In the genomic region with DNA sequence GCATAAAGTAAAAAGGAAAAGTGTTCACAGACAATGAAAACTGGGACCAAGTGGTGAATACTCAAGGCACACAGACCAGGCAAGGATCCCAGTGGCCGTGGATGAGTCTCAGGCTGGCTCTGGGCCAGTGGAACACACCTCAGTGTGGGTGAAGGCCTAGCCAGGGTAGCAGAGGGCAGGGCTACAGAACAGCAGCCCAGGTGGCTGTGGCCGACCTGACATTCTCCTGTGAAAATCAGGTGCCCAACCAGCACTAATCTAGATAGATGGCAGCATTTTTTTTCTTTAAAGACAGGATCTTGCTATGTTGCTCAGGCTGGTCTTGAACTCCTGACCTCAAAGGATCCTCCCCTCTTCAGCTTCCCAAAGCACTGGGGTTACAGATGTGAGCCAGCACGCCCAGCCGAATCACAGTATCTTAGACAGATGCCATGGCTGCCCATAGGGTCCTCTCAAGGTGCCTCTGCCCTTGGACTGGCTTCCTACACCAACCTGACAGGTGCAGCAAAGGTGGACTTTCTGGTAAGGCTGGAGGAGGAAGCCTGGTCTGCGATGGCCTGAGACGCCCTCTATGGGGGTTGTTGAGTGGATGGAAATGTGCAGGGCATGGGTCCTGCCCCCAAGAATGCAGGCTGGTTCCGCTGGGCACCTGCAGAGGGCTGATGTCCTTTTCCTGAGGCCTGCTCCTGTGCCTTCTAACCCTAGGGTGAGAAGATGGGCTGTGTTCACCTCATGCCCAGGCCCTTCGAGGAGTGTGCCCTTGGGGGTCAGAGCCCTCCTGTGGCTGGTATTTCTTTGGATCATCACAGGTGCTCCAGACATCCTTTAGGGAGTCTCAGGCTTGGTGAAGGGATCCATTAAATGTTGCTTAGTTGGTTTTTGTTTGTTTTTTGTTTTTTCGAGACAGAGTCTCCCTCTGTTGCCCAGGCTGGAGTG, we compare ENCODE assay signal across 10 cellular contexts. TPM values are rescaled to one million over a fixed set of nuclear protein-coding genes. Genes with fewer than 3 reads are reported as not detected.
DNase-seq lines count a peak whose midpoint lies in the region; ATAC-seq and TF ChIP-seq lines count a peak whose summit lies in the region.
"Had no signal": no experiment of that assay in that cellular context is flagged by ENCODE, and none has a peak within 500 bp of the region (broad histone marks: within the 10 kb centered on the region; RNA-seq: fewer than 3 reads in every experiment).

No MANE protein-coding gene starts in this region.

- no peaks in the 10 kb centered on the region for H3K27me3 Mint-ChIP-seq in activated CD8-positive, alpha-beta memory T cell treated with anti-CD3 and anti-CD28 coated beads, Interleukin-2, amount 10 ng/mL, durations not matched to agents 7 days and 5 days

- H3K27me3 ChIP-seq in RWPE2 (ENCODE audit: insufficient read depth, poor library complexity, severe bottlenecking) (no peaks in the 10 kb centered on the region), skeletal muscle tissue (ENCODE audit: control insufficient read depth in 3 of 3, insufficient read depth in 3 of 3, low read length in 3 of 3) (no peaks in the 10 kb centered on the region), prostate gland (replicated peaks; ENCODE audit: insufficient read depth) (no peaks in the 10 kb centered on the region), sigmoid colon (no peaks in the 10 kb centered on the region)

- no peak for TF ChIP-seq EP300 in sigmoid colon (IDR thresholded peaks at IDR 0.05)

- peak overlapping the region; percentile 54 for H3K27ac Mint-ChIP-seq in activated CD8-positive, alpha-beta memory T cell treated with anti-CD3 and anti-CD28 coated beads, Interleukin-2, amount 10 ng/mL, durations not matched to agents 7 days and 5 days

- WGBS in prostate gland = 74% methylated on average over 9 of the region's 9 CpGs
- WGBS in sigmoid colon, 2 donors = 75 to 85% methylated on average over 9 of the region's 9 CpGs

- peaks cover 23% of the 10 kb centered on the region for H3K36me3 Mint-ChIP-seq in activated CD8-positive, alpha-beta memory T cell treated with anti-CD3 and anti-CD28 coated beads, Interleukin-2, amount 10 ng/mL, durations not matched to agents 7 days and 5 days

- no peak for ATAC-seq in activated CD8-positive, alpha-beta memory T cell treated with anti-CD3 and anti-CD28 coated beads, Interleukin-2, amount 10 ng/mL, durations not matched to agents 7 days and 5 days
- ATAC-seq in RWPE2 (ENCODE audit: low read depth) = no peak

- H3K4me1 Mint-ChIP-seq in activated CD8-positive, alpha-beta memory T cell treated with anti-CD3 and anti-CD28 coated beads, Interleukin-2, amount 10 ng/mL, durations not matched to agents 7 days and 5 days = peaks cover 50% of the 10 kb centered on the region

- DNase-seq in activated CD8-positive, alpha-beta memory T cell treated with anti-CD3 and anti-CD28 coated beads, Interleukin-2, amount 10 ng/mL, durations not matched to agents 7 days and 5 days = no peak
- no peak for DNase-seq in activated CD8-positive, alpha-beta memory T cell treated with anti-CD3 and anti-CD28 coated beads, Interleukin-2, amount 50 U/mL, for 4 hours
- DNase-seq in RWPE2 (ENCODE audit: low spot score) (no peak), epithelial cell of proximal tubule (ENCODE audit: low read depth) (no peak), SW480 (ENCODE audit: low spot score) (no peak), prostate gland (ENCODE audit: low spot score) (no peak), sigmoid colon (no peak)
- DNase-seq: effector memory CD4-positive, alpha-beta T cell; NCI-H2171 treated with DMSO at 0.1 percent for 48 hours had no signal

- H3K27ac ChIP-seq in RWPE2 (ENCODE audit: poor library complexity, severe bottlenecking) = peak overlapping the region; percentile 80
- peak overlapping the region; percentile 7 for H3K27ac ChIP-seq in skeletal muscle tissue (ENCODE audit: low read depth, low read length)
- no peak overlapping the region for H3K27ac ChIP-seq in prostate gland
- H3K27ac ChIP-seq in sigmoid colon = peak overlapping the region in 1 of 4 donors; percentile 19

- CTCF ChIA-PET in activated CD8-positive, alpha-beta memory T cell treated with anti-CD3 and anti-CD28 coated beads, Interleukin-2, amount 10 ng/mL, durations not matched to agents 7 days and 5 days (lab: Charles Lee) = interaction anchor here (0.9 to 1.2 kb wide), 2 partner anchors 149 to 156 kb away, joined by 3 to 4 read pairs; no protein-coding TSS in a partner anchor

- TF ChIP-seq POLR2A in prostate gland (IDR thresholded peaks at IDR 0.05) (no peak), sigmoid colon (IDR thresholded peaks at IDR 0.05) (no peak)

- H3K4me3 Mint-ChIP-seq in activated CD8-positive, alpha-beta memory T cell treated with anti-CD3 and anti-CD28 coated beads, Interleukin-2, amount 10 ng/mL, durations not matched to agents 7 days and 5 days = no peak overlapping the region

- peak overlapping the region in 2 of 3 donors; percentile 22 to 50 for H3K9ac ChIP-seq in skeletal muscle tissue (ENCODE audit: low read depth in 1 of 3, low read length in 3 of 3)

- no peak overlapping the region for H3K4me3 ChIP-seq in RWPE2 (ENCODE audit: severe bottlenecking)
- H3K4me3 ChIP-seq in epithelial cell of proximal tubule (ENCODE audit: low read depth, low read length) = no peak overlapping the region
- no peak overlapping the region for H3K4me3 ChIP-seq in skeletal muscle tissue (ENCODE audit: low read length in 3 of 3)
- H3K4me3 ChIP-seq in prostate gland = no peak overlapping the region
- H3K4me3 ChIP-seq in sigmoid colon = no peak overlapping the region

- peaks cover 66% of the 10 kb centered on the region for H3K36me3 ChIP-seq in RWPE2 (ENCODE audit: low read depth)
- peaks cover 14 to 16% (median 15%) of the 10 kb centered on the region in 3 donors for H3K36me3 ChIP-seq in skeletal muscle tissue (ENCODE audit: control insufficient read depth in 3 of 3, insufficient read depth in 3 of 3, low read length in 3 of 3)
- peaks cover 0 to 9% of the 10 kb centered on the region in 2 donors for H3K36me3 ChIP-seq in prostate gland
- peaks cover 8 to 36% (median 11%) of the 10 kb centered on the region in 4 donors for H3K36me3 ChIP-seq in sigmoid colon

- no peaks in the 10 kb centered on the region for H3K9me3 ChIP-seq in RWPE2 (ENCODE audit: severe bottlenecking)
- no peaks in the 10 kb centered on the region for H3K9me3 ChIP-seq in skeletal muscle tissue (ENCODE audit: control insufficient read depth in 3 of 3, low read length in 3 of 3)
- H3K9me3 ChIP-seq in prostate gland = no peaks in the 10 kb centered on the region
- no peaks in the 10 kb centered on the region for H3K9me3 ChIP-seq in sigmoid colon

- no peaks in the 10 kb centered on the region for H3K9me3 Mint-ChIP-seq in activated CD8-positive, alpha-beta memory T cell treated with anti-CD3 and anti-CD28 coated beads, Interleukin-2, amount 10 ng/mL, durations not matched to agents 7 days and 5 days (ENCODE audit: low read depth)

- TF ChIP-seq CTCF in RWPE2 (IDR thresholded peaks at IDR 0.05; ENCODE audit: poor library complexity, severe bottlenecking) (no peak), epithelial cell of proximal tubule (conservative IDR thresholded peaks at IDR 0.05; ENCODE audit: low read depth, low read length) (peak; percentile 9), prostate gland (IDR thresholded peaks at IDR 0.05) (no peak), sigmoid colon (IDR thresholded peaks at IDR 0.05) (no peak)

- intact Hi-C loops in prostate gland (cut with DNase I) = no loop called here
- intact Hi-C loops in sigmoid colon (cut with DNase I) = loop anchor here (5.0 kb wide), 1 partner anchor 42 kb away; no protein-coding TSS in a partner anchor

- H3K4me1 ChIP-seq in RWPE2 (ENCODE audit: insufficient read depth, poor library complexity, severe bottlenecking) (peaks cover 19% of the 10 kb centered on the region), skeletal muscle tissue (ENCODE audit: control insufficient read depth in 3 of 3, insufficient read depth in 3 of 3, low read length in 3 of 3) (peaks cover 52 to 71% (median 57%) of the 10 kb centered on the region in 3 donors), prostate gland (replicated peaks) (peaks cover 14% of the 10 kb centered on the region), sigmoid colon (peaks cover 0 to 67% (median 51%) of the 10 kb centered on the region in 4 donors)

RNA-seq across cellular contexts. Expression of a gene that starts 3.8 kb away (rescaled TPM):
- 100 to 1,000 TPM; 333 to 416 TPM for total RNA-seq in activated CD8-positive, alpha-beta memory T cell treated with anti-CD3 and anti-CD28 coated beads, Interleukin-2, amount 10 ng/mL, durations not matched to agents 7 days and 5 days
- 932 and 1,272 TPM in 2 replicates for total RNA-seq in epithelial cell of proximal tubule
- 264 TPM for total RNA-seq in skeletal muscle tissue
- 1,000 to 10,000 TPM in 1 of 2 donors, 100 to 1,000 TPM in 1; 509 to 2,101 TPM for total RNA-seq in prostate gland
- total RNA-seq in sigmoid colon = 100 to 1,000 TPM; 201 to 338 (median 268) TPM
- polyA plus RNA-seq in sigmoid colon = 100 to 1,000 TPM; 153 to 750 (median 227) TPM

RNA-seq across cellular contexts. Expression of a gene that starts 7.0 kb away (rescaled TPM):
- total RNA-seq in activated CD8-positive, alpha-beta memory T cell treated with anti-CD3 and anti-CD28 coated beads, Interleukin-2, amount 10 ng/mL, durations not matched to agents 7 days and 5 days = 100 to 1,000 TPM; 693 to 725 TPM
- 272 and 414 TPM in 2 replicates for total RNA-seq in epithelial cell of proximal tubule
- total RNA-seq in skeletal muscle tissue = 43.3 TPM
- 100 to 1,000 TPM; 193 to 274 TPM for total RNA-seq in prostate gland
- total RNA-seq in sigmoid colon = 10 to 100 TPM; 67.0 to 99.5 (median 74.1) TPM
- 100 to 1,000 TPM; 252 to 452 (median 385) TPM for polyA plus RNA-seq in sigmoid colon

RNA-seq across cellular contexts. Expression of a gene that starts 27.3 kb away (rescaled TPM):
- total RNA-seq in activated CD8-positive, alpha-beta memory T cell treated with anti-CD3 and anti-CD28 coated beads, Interleukin-2, amount 10 ng/mL, durations not matched to agents 7 days and 5 days = 100 to 1,000 TPM; 215 to 236 TPM
- total RNA-seq in epithelial cell of proximal tubule (179 and 367 TPM in 2 replicates), skeletal muscle tissue (78.8 TPM), prostate gland (100 to 1,000 TPM in 1 of 2 donors, 10 to 100 TPM in 1; 83.9 to 108 TPM), sigmoid colon (10 to 100 TPM; 39.2 to 44.0 (median 42.6) TPM)
- 10 to 100 TPM; 30.6 to 91.4 (median 35.4) TPM for polyA plus RNA-seq in sigmoid colon

RNA-seq across cellular contexts. Expression of a gene that starts 27.4 kb away (rescaled TPM):
- 100 to 1,000 TPM; 138 to 155 TPM for total RNA-seq in activated CD8-positive, alpha-beta memory T cell treated with anti-CD3 and anti-CD28 coated beads, Interleukin-2, amount 10 ng/mL, durations not matched to agents 7 days and 5 days
- total RNA-seq in epithelial cell of proximal tubule (280 and 313 TPM in 2 replicates), skeletal muscle tissue (104 TPM), prostate gland (100 to 1,000 TPM; 128 to 278 TPM), sigmoid colon (100 to 1,000 TPM in 3 of 4 donors, 10 to 100 TPM in 1; 93.3 to 185 (median 158) TPM)
- 100 to 1,000 TPM; 198 to 203 (median 202) TPM for polyA plus RNA-seq in sigmoid colon

RNA-seq across cellular contexts. Expression of a gene that starts 29.3 kb away (rescaled TPM):
- total RNA-seq in activated CD8-positive, alpha-beta memory T cell treated with anti-CD3 and anti-CD28 coated beads, Interleukin-2, amount 10 ng/mL, durations not matched to agents 7 days and 5 days = not detected
- 0.17 and 0.36 TPM in 2 replicates for total RNA-seq in epithelial cell of proximal tubule
- total RNA-seq in skeletal muscle tissue = 35.0 TPM
- 1 to 10 TPM in 1 of 2 donors, not detected in 1; 1.6 TPM for total RNA-seq in prostate gland
- total RNA-seq in sigmoid colon = not detected
- polyA plus RNA-seq in sigmoid colon = under 1 TPM in 1 of 3 donors, not detected in 2; 0.50 TPM

Comparison
In these comparisons a context has a peak if more than half of its experiments do, and no peak if none do; other contexts are left out.
1. H3K27ac ChIP-seq: peak in RWPE2 (single experiment) and skeletal muscle tissue (single experiment); none in prostate gland (0 of 2).